In genomic region chr3:183991403-183991802, GRCh38 we compare ENCODE assay signal across 19 cellular contexts. TPM values are rescaled to one million over a fixed set of nuclear protein-coding genes. Genes with fewer than 3 reads are reported as not detected.
"Had no signal": no experiment of that assay in that cellular context is flagged by ENCODE, and none has a peak within 500 bp of the region (broad histone marks: within the 10 kb centered on the region; RNA-seq: fewer than 3 reads in every experiment).

No MANE protein-coding gene starts in this region.

- H3K9me3 Mint-ChIP-seq: activated CD4-positive, alpha-beta memory T cell treated with anti-CD3 and anti-CD28 coated beads, Interleukin-2, amount 10 ng/mL, durations not matched to agents 7 days and 5 days; activated naive CD8-positive, alpha-beta T cell treated with anti-CD3 and anti-CD28 coated beads for 36 hours; endodermal cell; naive B cell had no signal

- H3K27me3 Mint-ChIP-seq: activated CD4-positive, alpha-beta memory T cell treated with anti-CD3 and anti-CD28 coated beads, Interleukin-2, amount 10 ng/mL, durations not matched to agents 7 days and 5 days; activated naive CD8-positive, alpha-beta T cell treated with anti-CD3 and anti-CD28 coated beads for 36 hours; naive B cell had no signal

- DNase-seq: activated CD4-positive, alpha-beta memory T cell treated with anti-CD3 and anti-CD28 coated beads, Interleukin-2, amount 10 ng/mL, durations not matched to agents 7 days and 5 days; activated gamma-delta T cell; activated naive CD8-positive, alpha-beta T cell treated with anti-CD3 and anti-CD28 coated beads for 36 hours; activated T-cell treated with anti-CD3 and anti-CD28 coated beads, Interleukin-2, amount 50 U/mL, for 48 hours; brain microvascular endothelial cell; endodermal cell; foreskin fibroblast; left ventricle myocardium superior; naive B cell; posterior cingulate gyrus; sigmoid colon; stimulated activated naive CD4-positive, alpha-beta T cell; T1000 had no signal

- H3K4me1 Mint-ChIP-seq: activated CD4-positive, alpha-beta memory T cell treated with anti-CD3 and anti-CD28 coated beads, Interleukin-2, amount 10 ng/mL, durations not matched to agents 7 days and 5 days; activated naive CD8-positive, alpha-beta T cell treated with anti-CD3 and anti-CD28 coated beads for 36 hours; naive B cell had no signal

- H3K27ac Mint-ChIP-seq: activated CD4-positive, alpha-beta memory T cell treated with anti-CD3 and anti-CD28 coated beads, Interleukin-2, amount 10 ng/mL, durations not matched to agents 7 days and 5 days; activated naive CD8-positive, alpha-beta T cell treated with anti-CD3 and anti-CD28 coated beads for 36 hours; endodermal cell; naive B cell had no signal

- H3K4me3 Mint-ChIP-seq: activated CD4-positive, alpha-beta memory T cell treated with anti-CD3 and anti-CD28 coated beads, Interleukin-2, amount 10 ng/mL, durations not matched to agents 7 days and 5 days; activated naive CD8-positive, alpha-beta T cell treated with anti-CD3 and anti-CD28 coated beads for 36 hours; endodermal cell had no signal

- ATAC-seq: left ventricle myocardium superior had no signal

RNA-seq across cellular contexts. Expression of gene HTR3D, which starts 40.1 kb away (rescaled TPM):
- total RNA-seq: activated CD4-positive, alpha-beta memory T cell treated with anti-CD3 and anti-CD28 coated beads, Interleukin-2, amount 10 ng/mL, durations not matched to agents 7 days and 5 days; activated naive CD8-positive, alpha-beta T cell treated with anti-CD3 and anti-CD28 coated beads for 36 hours; chondrocyte; dermis microvascular lymphatic vessel endothelial cell; endodermal cell; esophagus muscularis mucosa; left ventricle myocardium superior; mesenteric fat pad; sigmoid colon; suprapubic skin; ureter had no signal
